In genomic region chr11:45339754-45340519, GRCh38 we compare ENCODE assay signal across 8 cellular contexts. TPM values are rescaled to one million over a fixed set of nuclear protein-coding genes. Genes with fewer than 3 reads are reported as not detected.
DNase-seq lines count a peak whose midpoint lies in the region; ATAC-seq and TF ChIP-seq lines count a peak whose summit lies in the region.

No MANE protein-coding gene starts in this region.

- intact Hi-C loops in activated T-helper 1 cell treated with anti-CD3 and anti-CD28 coated beads, Interleukin-12 subunit alpha, Interleukin-12 subunit beta, Interleukin-2, Interleukin-4 antibody, amounts not matched to agents 30 ng/mL and 10 ng/mL and 1 ng/mL, durations not matched to agents 14 hours and 24 hours and 36 hours (cut with micrococcal nuclease), result loop anchor here (1.0 kb wide), 3 partner anchors 15 to 431 kb away; no protein-coding TSS in a partner anchor

- TF ChIP-seq CTCF in GM23338 (conservative IDR thresholded peaks at IDR 0.05; ENCODE audit: low read depth in 2 of 2) (peak; percentile 83 to 92), KMS-11 (conservative IDR thresholded peaks at IDR 0.05; ENCODE audit: low read depth, low read length) (peak; percentile 89), fibroblast of mammary gland (conservative IDR thresholded peaks at IDR 0.05; ENCODE audit: control insufficient read depth, insufficient read depth, low read depth, low read length) (peak; percentile 75), nephron progenitor cell (IDR thresholded peaks at IDR 0.05) (peak; percentile 95)

- 0 out of 2 replicates have a peak overlapping the region, but pooled peaks have one; percentile 14 for H3K9ac ChIP-seq in KMS-11

- peak; percentile 99 for ATAC-seq in GM23338
- ATAC-seq in stimulated activated naive CD8-positive, alpha-beta T cell treated with anti-CD3 and anti-CD28 coated beads, Interleukin-15, Interleukin-2, amounts not matched to agents 100 U/mL and 50 U/mL, for 24 hours, result peak; percentile 96

- H2AFZ ChIP-seq in GM23338 (peak overlapping the region; percentile 67; the same call in 1 of the 2 replicates), KMS-11 (ENCODE audit: low read depth) (peak overlapping the region; percentile 97)

- H3K36me3 ChIP-seq in GM23338 (ENCODE audit: insufficient read depth) (no peaks in the 10 kb centered on the region), KMS-11 (ENCODE audit: insufficient read depth) (no peaks in the 10 kb centered on the region)

- peaks cover 38% of the 10 kb centered on the region for H3K4me1 Mint-ChIP-seq in GM23338
- peaks cover 19% of the 10 kb centered on the region for H3K4me1 Mint-ChIP-seq in activated T-helper 1 cell treated with anti-CD3 and anti-CD28 coated beads, Interleukin-12 subunit alpha, Interleukin-12 subunit beta, Interleukin-2, Interleukin-4 antibody, amounts not matched to agents 30 ng/mL and 10 ng/mL and 1 ng/mL, durations not matched to agents 14 hours and 24 hours and 36 hours (ENCODE audit: low read depth)
- peaks cover 47% of the 10 kb centered on the region for H3K4me1 Mint-ChIP-seq in nephron progenitor cell

- peak overlapping the region; percentile 71 for H3K4me2 ChIP-seq in GM23338
- peak overlapping the region; percentile 92 for H3K4me2 ChIP-seq in KMS-11

- no peaks in the 10 kb centered on the region for H3K79me2 ChIP-seq in GM23338 (replicated peaks; ENCODE audit: insufficient read depth)
- no peaks in the 10 kb centered on the region for H3K79me2 ChIP-seq in KMS-11 (ENCODE audit: insufficient read depth, low read depth)

- no peaks in the 10 kb centered on the region for H3K9me3 Mint-ChIP-seq in GM23338
- H3K9me3 Mint-ChIP-seq in activated T-helper 1 cell treated with anti-CD3 and anti-CD28 coated beads, Interleukin-12 subunit alpha, Interleukin-12 subunit beta, Interleukin-2, Interleukin-4 antibody, amounts not matched to agents 30 ng/mL and 10 ng/mL and 1 ng/mL, durations not matched to agents 14 hours and 24 hours and 36 hours, result no peaks in the 10 kb centered on the region
- H3K9me3 Mint-ChIP-seq in nephron progenitor cell, result no peaks in the 10 kb centered on the region

- no peaks in the 10 kb centered on the region for H3F3A ChIP-seq in GM23338 (replicated peaks; ENCODE audit: low read depth)

- H3K27ac Mint-ChIP-seq in GM23338, result no peak overlapping the region
- no peak overlapping the region for H3K27ac Mint-ChIP-seq in activated T-helper 1 cell treated with anti-CD3 and anti-CD28 coated beads, Interleukin-12 subunit alpha, Interleukin-12 subunit beta, Interleukin-2, Interleukin-4 antibody, amounts not matched to agents 30 ng/mL and 10 ng/mL and 1 ng/mL, durations not matched to agents 14 hours and 24 hours and 36 hours
- H3K27ac Mint-ChIP-seq in nephron progenitor cell, result no peak overlapping the region

- H3K4me1 ChIP-seq in GM23338 (ENCODE audit: insufficient read depth) (peaks cover 23% of the 10 kb centered on the region), KMS-11 (ENCODE audit: low read depth, poor library complexity, severe bottlenecking) (peaks cover 14% of the 10 kb centered on the region)

- H3K27me3 Mint-ChIP-seq in GM23338 (ENCODE audit: insufficient read depth, low read depth, poor library complexity) (peaks cover 6% of the 10 kb centered on the region), nephron progenitor cell (ENCODE audit: low read depth, poor library complexity) (peaks cover 6% of the 10 kb centered on the region)
- peaks cover 23% of the 10 kb centered on the region for H3K27me3 Mint-ChIP-seq in activated T-helper 1 cell treated with anti-CD3 and anti-CD28 coated beads, Interleukin-12 subunit alpha, Interleukin-12 subunit beta, Interleukin-2, Interleukin-4 antibody, amounts not matched to agents 30 ng/mL and 10 ng/mL and 1 ng/mL, durations not matched to agents 14 hours and 24 hours and 36 hours (ENCODE audit: insufficient read depth)

- H4K20me1 ChIP-seq in GM23338 (replicated peaks; ENCODE audit: insufficient read depth) (no peaks in the 10 kb centered on the region), KMS-11 (ENCODE audit: insufficient read depth) (no peaks in the 10 kb centered on the region)

- no peaks in the 10 kb centered on the region for H3K9me2 ChIP-seq in GM23338 (ENCODE audit: insufficient read depth)

- H3K27ac ChIP-seq in GM23338 (ENCODE audit: low read depth), result no peak overlapping the region
- no peak overlapping the region for H3K27ac ChIP-seq in KMS-11

- H3K4me3 ChIP-seq in GM23338 (peak overlapping the region; percentile 46), KMS-11 (IDR thresholded peaks at IDR 0.05; ENCODE audit: insufficient read depth, low read depth, low read length) (no peak overlapping the region), fibroblast of mammary gland (ENCODE audit: control insufficient read depth, low read depth, low read length) (no peak overlapping the region)

- H3K4me3 Mint-ChIP-seq in GM23338 (peak overlapping the region; percentile 63), nephron progenitor cell (peak overlapping the region; percentile 65)
- H3K4me3 Mint-ChIP-seq in activated T-helper 1 cell treated with anti-CD3 and anti-CD28 coated beads, Interleukin-12 subunit alpha, Interleukin-12 subunit beta, Interleukin-2, Interleukin-4 antibody, amounts not matched to agents 30 ng/mL and 10 ng/mL and 1 ng/mL, durations not matched to agents 14 hours and 24 hours and 36 hours, result peak overlapping the region; percentile 30

- no peaks in the 10 kb centered on the region for H3K27me3 ChIP-seq in GM23338 (ENCODE audit: insufficient read depth)
- H3K27me3 ChIP-seq in KMS-11 (ENCODE audit: insufficient read depth, low read depth), result no peaks in the 10 kb centered on the region

- peak; percentile 85 for DNase-seq in EL
- peak; percentile 98 for DNase-seq in GM23338 (ENCODE audit: low spot score)
- peak; percentile 86 for DNase-seq in RPMI8226
- DNase-seq in activated T-helper 1 cell treated with anti-CD3 and anti-CD28 coated beads, Interleukin-12 subunit alpha, Interleukin-12 subunit beta, Interleukin-2, Interleukin-4 antibody, amounts not matched to agents 30 ng/mL and 10 ng/mL and 1 ng/mL, durations not matched to agents 14 hours and 24 hours and 36 hours (ENCODE audit: low spot score), result peak; percentile 82
- peak; percentile 79 for DNase-seq in fibroblast of mammary gland (ENCODE audit: low read depth)
- peak; percentile 98 for DNase-seq in nephron progenitor cell
- DNase-seq in stimulated activated naive CD8-positive, alpha-beta T cell treated with anti-CD3 and anti-CD28 coated beads, Interleukin-15, Interleukin-2, amounts not matched to agents 100 U/mL and 50 U/mL, for 24 hours, result peak; percentile 95

- H3K36me3 Mint-ChIP-seq in GM23338 (ENCODE audit: low read depth), result no peaks in the 10 kb centered on the region
- no peaks in the 10 kb centered on the region for H3K36me3 Mint-ChIP-seq in activated T-helper 1 cell treated with anti-CD3 and anti-CD28 coated beads, Interleukin-12 subunit alpha, Interleukin-12 subunit beta, Interleukin-2, Interleukin-4 antibody, amounts not matched to agents 30 ng/mL and 10 ng/mL and 1 ng/mL, durations not matched to agents 14 hours and 24 hours and 36 hours (ENCODE audit: low read depth)
- H3K36me3 Mint-ChIP-seq in nephron progenitor cell (ENCODE audit: low read depth), result no peaks in the 10 kb centered on the region

TF ChIP-seq in GM23338, 12 proteins besides CTCF, POLR2A, EP300 and RAD21 (continues in another document):
- no peak for TF ChIP-seq NANOG (IDR thresholded peaks at IDR 0.05; ENCODE audit: borderline replicate concordance)
- no peak for TF ChIP-seq ZNF331 (CRISPR knock-in tag; IDR thresholded peaks at IDR 0.05; ENCODE audit: low read depth)

RNA-seq across cellular contexts. Expression of gene SYT13, which starts 53.8 kb away (rescaled TPM):
- 16.3 and 17.1 TPM in 2 replicates for total RNA-seq in GM23338 (2014; rRNA removed; shearing (Covaris generic))
- 3.4 and 3.5 TPM in 2 replicates for polyA plus RNA-seq in GM23338 (2016; fragmentation: Nextera tagmentation; extraction: Ambion mirVana)
- total RNA-seq in activated T-helper 1 cell treated with anti-CD3 and anti-CD28 coated beads, Interleukin-12 subunit alpha, Interleukin-12 subunit beta, Interleukin-2, Interleukin-4 antibody, amounts not matched to agents 30 ng/mL and 10 ng/mL and 1 ng/mL, durations not matched to agents 14 hours and 24 hours and 36 hours, result not detected in 2 replicates

Comparison
In these comparisons a context has a peak if more than half of its experiments do, and no peak if none do; other contexts are left out.
1. RNA of gene SYT13, which starts 53.8 kb away (total RNA-seq): 16.3 to 17.1 TPM in GM23338; not detected in activated T-helper 1 cell treated with anti-CD3 and anti-CD28 coated beads, Interleukin-12 subunit alpha, Interleukin-12 subunit beta, Interleukin-2, Interleukin-4 antibody, amounts not matched to agents 30 ng/mL and 10 ng/mL and 1 ng/mL, durations not matched to agents 14 hours and 24 hours and 36 hours; every median in the first group is over 10 times any median in the second.
2. Peak in every context shown above with its lines, with median percentiles within 50 percentile points of each other: DNase-seq, H3K4me3 Mint-ChIP-seq and CTCF ChIP-seq.